34 cellular contexts compared by ENCODE assay signal in the genomic region with DNA sequence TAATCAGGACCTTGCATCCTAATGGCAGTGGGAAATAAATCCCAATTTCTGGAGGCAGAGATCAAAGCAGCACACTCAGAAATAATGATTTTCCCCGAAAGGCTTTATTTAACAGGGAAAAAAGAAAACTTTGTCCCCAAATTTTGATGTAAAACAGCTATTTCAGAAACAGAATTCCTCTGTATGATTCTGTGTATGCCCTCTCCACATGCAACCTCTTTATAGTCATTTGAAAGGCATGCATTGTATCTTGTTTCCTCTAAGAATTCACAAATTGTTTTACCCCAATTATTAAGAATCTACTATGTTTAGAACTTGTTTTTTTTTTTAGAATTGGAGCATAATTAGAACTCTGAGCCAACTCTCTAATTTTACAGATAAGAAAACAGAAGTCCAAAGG. TPM values are rescaled to one million over a fixed set of nuclear protein-coding genes. Genes with fewer than 3 reads are reported as not detected.
DNase-seq lines count a peak whose midpoint lies in the region; ATAC-seq, FAIRE-seq and TF ChIP-seq lines count a peak whose summit lies in the region.
"Had no signal": no experiment of that assay in that cellular context is flagged by ENCODE, and none has a peak within 500 bp of the region (broad histone marks: within the 10 kb centered on the region; RNA-seq: fewer than 3 reads in every experiment).

No MANE protein-coding gene starts in this region.

- no peak for TF ChIP-seq CTCF in AG10803 (conservative IDR thresholded peaks at IDR 0.05; ENCODE audit: low read length)
- TF ChIP-seq CTCF in H1 (IDR thresholded peaks at IDR 0.05; ENCODE audit: control extremely low read depth in 1 of 3, insufficient read depth in 1 of 3, low read depth in 1 of 3, low read length in 3 of 3), result no peak

- H3K4me3 ChIP-seq in AG10803 (ENCODE audit: low read length), result no peak overlapping the region
- peak overlapping the region; percentile 41 for H3K4me3 ChIP-seq in HUES6 (ENCODE audit: low read depth, low read length)
- H3K4me3 ChIP-seq in H1 (ENCODE audit: extremely low read depth in 1 of 4, insufficient read depth in 2 of 4, low read depth in 3 of 4, low read length in 4 of 4), result peak overlapping the region in 1 of 4 experiments; percentile 47; a peak in 1 of 8 replicates
- H3K4me3 ChIP-seq: BLaER1 treated with 17β-estradiol and CSF1 and Interleukin-3, amounts not matched to agents 10 nM and 100 nM; cardiac muscle cell; gastrocnemius medialis; pancreas had no signal

- 10% methylated on average over 1 of the region's 1 CpG; no CpG with 5 or more reads in 1 of the 2 experiments for WGBS in H1 (ENCODE audit: extremely low coverage in 1 of 2, insufficient coverage in 1 of 2, insufficient read length in 1 of 2, insufficient replicate concordance in 2 of 2, low coverage in 1 of 2, low lambda C conversion rate in 2 of 2, missing lambda C conversion rate in 1 of 2), 2 experiments

- POLR2A ChIA-PET in H1 (lab: Charles Lee; ENCODE audit: partially characterized antibody), result interaction anchor here (0.5 to 2.2 kb wide), 4 partner anchors 14 to 1488 kb away, joined by 3 to 8 read pairs (median 3); no protein-coding TSS in a partner anchor

- TF ChIP-seq RAD21 in H1 (IDR thresholded peaks at IDR 0.05 in 1 of 2, conservative IDR thresholded peaks at IDR 0.05 in 1 of 2; ENCODE audit: low read depth in 2 of 2, low read length in 2 of 2), result no peak

- no peak overlapping the region for H4K91ac ChIP-seq in H1 (replicated peaks; ENCODE audit: insufficient read length, low read length)

- no peak overlapping the region for H3K14ac ChIP-seq in H1 (ENCODE audit: insufficient read length)

- H2BK20ac ChIP-seq in H1 (ENCODE audit: low read length), result no peak overlapping the region

- H3K27ac ChIP-seq in HUES6 (ENCODE audit: low read depth, low read length) (peak overlapping the region; percentile 97), H1 (ENCODE audit: low read depth, low read length) (peak overlapping the region; percentile 40; the same call in 1 of the 2 replicates)
- H3K27ac ChIP-seq: BLaER1 treated with 17β-estradiol and CSF1 and Interleukin-3, amounts not matched to agents 10 nM and 100 nM; cardiac muscle cell; gastrocnemius medialis; pancreas had no signal

- TF ChIP-seq EP300 in H1 (IDR thresholded peaks at IDR 0.05; ENCODE audit: borderline replicate concordance in 1 of 2, low read depth in 2 of 2, low read length in 2 of 2), result no peak

- H3K9ac ChIP-seq in HUES6 (ENCODE audit: low read length) (peak overlapping the region; percentile 74), H1 (replicated peaks in 1 of 4; ENCODE audit: extremely low read depth in 1 of 4, low read depth in 3 of 4, low read length in 3 of 4) (no peak overlapping the region)
- H3K9ac ChIP-seq: BLaER1 treated with 17β-estradiol and CSF1 and Interleukin-3, amounts not matched to agents 10 nM and 100 nM had no signal

- CTCF ChIA-PET in H1 (lab: Charles Lee; ENCODE audit: partially characterized antibody), result interaction anchor here (1.3 kb wide), 1 partner anchor 89 kb away, joined by 4 read pairs; no protein-coding TSS in a partner anchor

- FAIRE-seq in H1 (lab: Jason Lieb, UNC), result no peak
- FAIRE-seq: endothelial cell of umbilical vein, GM18507, pancreas, TTC549 had no signal

- no peak overlapping the region for H2BK5ac ChIP-seq in H1 (ENCODE audit: low read depth, low read length)

- no peaks in the 10 kb centered on the region for H3K79me1 ChIP-seq in H1 (ENCODE audit: low read depth, low read length)

- ATAC-seq in Right ventricle myocardium superior (ENCODE audit: poor library complexity), result no peak
- ATAC-seq: gastrocnemius medialis, pancreas, right cardiac atrium had no signal

- H2AK5ac ChIP-seq in H1 (ENCODE audit: low read depth, low read length), result no peak overlapping the region

- H3K79me2 ChIP-seq in H1 (ENCODE audit: control insufficient read depth in 1 of 2, insufficient read depth in 2 of 2, low read length in 2 of 2), result peaks cover 4 to 20% of the 10 kb centered on the region in 2 experiments

- H3K4me1 ChIP-seq in HUES6 (ENCODE audit: control insufficient read depth, insufficient read depth, low read length) (peaks cover 43% of the 10 kb centered on the region), H1 (replicated peaks in 1 of 4; ENCODE audit: control insufficient read depth in 3 of 4, insufficient read depth in 4 of 4, low read length in 3 of 4) (peaks cover 0 to 12% (median 3%) of the 10 kb centered on the region in 4 experiments; a peak in 5 of 7 replicates)

- H2BK120ac ChIP-seq in H1 (replicated peaks; ENCODE audit: low read depth, low read length), result peak overlapping the region; percentile 72

- H2AFZ ChIP-seq in H1 (ENCODE audit: low read length), result no peak overlapping the region

- H3K23ac ChIP-seq in H1 (ENCODE audit: insufficient read length), result no peak overlapping the region

- intact Hi-C loops in Right ventricle myocardium superior (cut with DNase I), result no loop called here

- H3K27me3 ChIP-seq in HUES6 (ENCODE audit: control insufficient read depth, insufficient read depth, low read length) (no peaks in the 10 kb centered on the region), H1 (replicated peaks in 1 of 4; ENCODE audit: control insufficient read depth in 3 of 4, extremely low read depth in 1 of 4, insufficient read depth in 3 of 4, low read length in 3 of 4) (no peaks in the 10 kb centered on the region)
- H3K27me3 ChIP-seq: BLaER1 treated with 17β-estradiol and CSF1 and Interleukin-3, amounts not matched to agents 10 nM and 100 nM; cardiac muscle cell; gastrocnemius medialis; pancreas had no signal

- H3K9me3 ChIP-seq in HUES6 (ENCODE audit: control insufficient read depth, insufficient read depth, low read depth, low read length), result no peaks in the 10 kb centered on the region
- H3K9me3 ChIP-seq in H1 (ENCODE audit: insufficient read depth in 2 of 2, low read depth in 1 of 2, low read length in 1 of 2), result no peaks in the 10 kb centered on the region
- H3K9me3 ChIP-seq: BLaER1 treated with 17β-estradiol and CSF1 and Interleukin-3, amounts not matched to agents 10 nM and 100 nM; gastrocnemius medialis; pancreas had no signal

- DNase-seq in AG10803 (ENCODE audit: low read depth), result peak; percentile 50
- DNase-seq in H1 (ENCODE audit: low read depth in 1 of 2, low spot score in 2 of 2), result no peak
- peak; percentile 17 for DNase-seq in kidney glomerular epithelial cell (lab: John Stamatoyannopoulos, UW)
- DNase-seq in NOMO-1 treated with DMSO at 0.1 percent for 48 hours (lab: John Stamatoyannopoulos, UW; ENCODE audit: unreplicated experiment), result no peak
- no peak for DNase-seq in Right ventricle myocardium superior
- no peak for DNase-seq in OCI-M2 (lab: John Stamatoyannopoulos, UW; ENCODE audit: unreplicated experiment)
- no peak for DNase-seq in 8988T
- DNase-seq: ACHN; activated CD4-positive, alpha-beta T cell treated with anti-CD3 and anti-CD28 coated beads for 4 hours; activated naive CD4-positive, alpha-beta T cell treated with Interleukin-2 at 50 U/mL for 16 hours; activated T-cell treated with anti-CD3 and anti-CD28 coated beads, Interleukin-2, amount 50 U/mL, for 48 hours; amniotic stem cell; gastrocnemius medialis; Karpas-422; mesendoderm; naive B cell; NCI-H1048; NCI-H1930; NCI-H226; NCI-H748 treated with DMSO at 0.1 percent for 48 hours; pancreas; SHP77; stimulated activated CD4-positive, alpha-beta T cell treated with anti-CD3 and anti-CD28 coated beads, Interleukin-15, amount 100 ng/mL, for 24 hours; SW 1271 had no signal

- H2BK15ac ChIP-seq in H1 (ENCODE audit: low read length), result no peak overlapping the region

- peak overlapping the region; percentile 98 for H4K5ac ChIP-seq in H1 (ENCODE audit: insufficient read length, low read depth, low read length)

- no peak for TF ChIP-seq POLR2A in H1 (IDR thresholded peaks at IDR 0.05; ENCODE audit: control extremely low read depth in 1 of 2, low read depth in 2 of 2, low read length in 2 of 2)

- H3K56ac ChIP-seq in H1 (replicated peaks; ENCODE audit: insufficient read length, low read depth, low read length), result no peak overlapping the region

- H3K23me2 ChIP-seq in H1 (ENCODE audit: low read depth, low read length), result peaks cover 2% of the 10 kb centered on the region; the same call in 1 of the 2 replicates

- H2BK12ac ChIP-seq in H1 (ENCODE audit: low read depth, low read length), result no peak overlapping the region

- peak overlapping the region; percentile 21; the same call in 1 of the 2 replicates for H3K18ac ChIP-seq in H1 (ENCODE audit: extremely low read depth, low read length)

- H4K20me1 ChIP-seq in H1 (replicated peaks in 1 of 2; ENCODE audit: control insufficient read depth in 1 of 2, insufficient read depth in 2 of 2, low read length in 2 of 2), result no peaks in the 10 kb centered on the region
- H4K20me1 ChIP-seq: BLaER1 treated with 17β-estradiol and CSF1 and Interleukin-3, amounts not matched to agents 10 nM and 100 nM had no signal

- no peak overlapping the region for H4K8ac ChIP-seq in H1 (ENCODE audit: extremely low read depth, insufficient read depth, low read length)

- H3K4me2 ChIP-seq in H1 (ENCODE audit: insufficient read depth in 1 of 2, low read depth in 2 of 2, low read length in 2 of 2), result peak overlapping the region; percentile 49 to 62; a peak in 3 of 4 replicates
- H3K4me2 ChIP-seq: BLaER1 treated with 17β-estradiol and CSF1 and Interleukin-3, amounts not matched to agents 10 nM and 100 nM had no signal

- H3K36me3 ChIP-seq in HUES6 (ENCODE audit: control insufficient read depth, insufficient read depth, low read length) (peaks cover 9% of the 10 kb centered on the region), H1 (ENCODE audit: control insufficient read depth in 2 of 4, insufficient read depth in 4 of 4, low read length in 3 of 4) (peaks cover 0 to 10% (median 0%) of the 10 kb centered on the region in 4 experiments; a peak in 1 of 8 replicates)
- H3K36me3 ChIP-seq: cardiac muscle cell, gastrocnemius medialis, pancreas had no signal

- no peak overlapping the region for H3K4ac ChIP-seq in H1 (replicated peaks; ENCODE audit: insufficient read length, low read depth, low read length)

RNA-seq across cellular contexts. Expression of a gene that starts 2.7 kb away (rescaled TPM):
- total RNA-seq in H1 (2021; fragmentation: NEBNext Ultra II Directional; extraction: Animal tissue kit (Norgen Biotek cat#: 25700)), result 75.9 and 84.9 TPM in 2 replicates
- polyA plus RNA-seq in H1 (2011; rRNA removed), result 15.9 and 19.5 TPM in 2 replicates
- polyA plus RNA-seq in H1 (2011; cell fraction: cytosol; rRNA removed), result 24.9 TPM
- 33.6 TPM for polyA plus RNA-seq in H1 (2011; cell fraction: nucleus; rRNA removed)
- polyA plus RNA-seq in H1 (2012, experiment 1 of 2), result 23.2 to 52.4 TPM (median 34.0 TPM) in 4 replicates
- polyA plus RNA-seq in H1 (2012, experiment 2 of 2), result 4.8 TPM
- 37.9 TPM for polyA plus RNA-seq in H1 (2013, experiment 1 of 2)
- polyA plus RNA-seq in H1 (2013, experiment 2 of 2), result 33.7 TPM
- 142 and 180 TPM in 2 replicates for polyA minus RNA-seq in H1 (2011; rRNA and poly(A)+ RNA removed)
- 70.2 TPM for polyA minus RNA-seq in H1 (2011; cell fraction: cytosol; rRNA and poly(A)+ RNA removed)
- polyA minus RNA-seq in H1 (2011; cell fraction: nucleus; rRNA and poly(A)+ RNA removed), result 174 TPM
- total RNA-seq in Right ventricle myocardium superior, result 22.5 TPM

RNA-seq across cellular contexts. Expression of a gene that starts 58.1 kb away (rescaled TPM):
- total RNA-seq in H1 (2021; fragmentation: NEBNext Ultra II Directional; extraction: Animal tissue kit (Norgen Biotek cat#: 25700)), result 15.8 and 17.3 TPM in 2 replicates
- 15.9 and 38.5 TPM in 2 replicates for polyA plus RNA-seq in H1 (2011; rRNA removed)
- 32.8 TPM for polyA plus RNA-seq in H1 (2011; cell fraction: cytosol; rRNA removed)
- polyA plus RNA-seq in H1 (2011; cell fraction: nucleus; rRNA removed), result 9.7 TPM
- polyA plus RNA-seq in H1 (2012, experiment 1 of 2), result 29.9 to 47.8 TPM (median 41.5 TPM) in 4 replicates
- 61.4 TPM for polyA plus RNA-seq in H1 (2012, experiment 2 of 2)
- polyA plus RNA-seq in H1 (2013, experiment 1 of 2), result 18.4 TPM
- polyA plus RNA-seq in H1 (2013, experiment 2 of 2), result 16.0 TPM
- polyA minus RNA-seq in H1 (2011; rRNA and poly(A)+ RNA removed), result 14.2 and 24.5 TPM in 2 replicates
- 12.2 TPM for polyA minus RNA-seq in H1 (2011; cell fraction: cytosol; rRNA and poly(A)+ RNA removed)
- 14.8 TPM for polyA minus RNA-seq in H1 (2011; cell fraction: nucleus; rRNA and poly(A)+ RNA removed)
- not detected for total RNA-seq in Right ventricle myocardium superior
- total RNA-seq: cardiac muscle cell, endothelial cell of umbilical vein, gastrocnemius medialis, OCI-LY7, right cardiac atrium, subcutaneous adipose tissue, urinary bladder had no signal
- polyA plus RNA-seq: cardiac muscle cell, endothelial cell of umbilical vein, right cardiac atrium, urinary bladder had no signal

Comparison
In these comparisons a context has a peak if more than half of its experiments do, and no peak if none do; other contexts are left out.
1. DNase-seq: peak in AG10803 (single experiment) and kidney glomerular epithelial cell (single experiment); none in H1 (0 of 2), NOMO-1 treated with DMSO at 0.1 percent for 48 hours (single experiment), Right ventricle myocardium superior (single experiment), OCI-M2 (single experiment) and 8988T (single experiment).
2. RNA of a gene that starts 58.1 kb away (total RNA-seq): 15.8 to 17.3 TPM in H1; not detected in Right ventricle myocardium superior (single experiment); every median in the first group is over 10 times any median in the second.